1 cellular context compared by ENCODE assay signal in the genomic region with DNA sequence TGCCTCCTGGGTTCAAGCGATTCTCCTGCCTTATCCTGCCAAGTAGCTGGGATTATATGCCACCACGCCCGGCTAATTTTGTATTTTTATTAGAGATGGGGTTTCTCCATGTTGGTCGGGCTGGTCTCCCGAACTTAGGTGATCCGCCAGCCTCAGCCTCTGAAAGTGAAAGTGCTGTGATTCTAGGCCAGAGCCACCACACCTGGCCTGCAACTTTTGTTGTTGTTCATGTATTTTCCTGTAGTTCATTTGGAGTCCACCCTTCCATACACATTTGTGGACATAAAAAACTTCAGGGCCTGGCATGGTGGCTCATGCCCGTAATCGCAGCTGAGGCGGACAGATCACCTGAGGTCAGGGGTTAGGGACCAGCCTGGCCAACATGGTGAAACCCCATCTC.
TF ChIP-seq lines count a peak whose summit lies in the region.

No MANE protein-coding gene starts in this region.

TF ChIP-seq in H1, 55 proteins besides CTCF, POLR2A, EP300 and RAD21:
- TF ChIP-seq, protein P1, sequence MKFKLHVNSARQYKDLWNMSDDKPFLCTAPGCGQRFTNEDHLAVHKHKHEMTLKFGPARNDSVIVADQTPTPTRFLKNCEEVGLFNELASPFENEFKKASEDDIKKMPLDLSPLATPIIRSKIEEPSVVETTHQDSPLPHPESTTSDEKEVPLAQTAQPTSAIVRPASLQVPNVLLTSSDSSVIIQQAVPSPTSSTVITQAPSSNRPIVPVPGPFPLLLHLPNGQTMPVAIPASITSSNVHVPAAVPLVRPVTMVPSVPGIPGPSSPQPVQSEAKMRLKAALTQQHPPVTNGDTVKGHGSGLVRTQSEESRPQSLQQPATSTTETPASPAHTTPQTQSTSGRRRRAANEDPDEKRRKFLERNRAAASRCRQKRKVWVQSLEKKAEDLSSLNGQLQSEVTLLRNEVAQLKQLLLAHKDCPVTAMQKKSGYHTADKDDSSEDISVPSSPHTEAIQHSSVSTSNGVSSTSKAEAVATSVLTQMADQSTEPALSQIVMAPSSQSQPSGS (IDR thresholded peaks at IDR 0.05; ENCODE audit: low read length) = no peak
- TF ChIP-seq SIX5 (IDR thresholded peaks at IDR 0.05; ENCODE audit: low read depth, low read length) (no peak), CBX8 (IDR thresholded peaks at IDR 0.05; ENCODE audit: borderline replicate concordance, low read depth, low read length) (no peak), RNF2 (IDR thresholded peaks at IDR 0.05; ENCODE audit: borderline replicate concordance, low read depth, low read length, missing control alignments, poor library complexity, severe bottlenecking) (no peak), KDM4A (IDR thresholded peaks at IDR 0.05; ENCODE audit: low read depth, low read length, severe bottlenecking) (no peak), HDAC2 (IDR thresholded peaks at IDR 0.05; ENCODE audit: borderline replicate concordance in 1 of 2, low read depth in 2 of 2, low read length in 2 of 2) (no peak), KDM1A (IDR thresholded peaks at IDR 0.05; ENCODE audit: borderline replicate concordance, low read length) (no peak), ZNF274 (IDR thresholded peaks at IDR 0.05; ENCODE audit: borderline replicate concordance, extremely low read depth, low read length) (no peak), ASH2L (IDR thresholded peaks at IDR 0.05; ENCODE audit: low read length) (no peak), NRF1 (IDR thresholded peaks at IDR 0.05; ENCODE audit: low read depth, low read length) (no peak), TAF1 (IDR thresholded peaks at IDR 0.05; ENCODE audit: low read depth, low read length) (no peak), RFX5 (IDR thresholded peaks at IDR 0.05; ENCODE audit: borderline replicate concordance, low read depth, low read length) (no peak), CHD2 (IDR thresholded peaks at IDR 0.05; ENCODE audit: low read length) (no peak), POU5F1 (IDR thresholded peaks at IDR 0.05; ENCODE audit: low read depth, low read length) (no peak), HDAC6 (IDR thresholded peaks at IDR 0.05; ENCODE audit: low read depth, low read length) (no peak), PHF8 (conservative IDR thresholded peaks at IDR 0.05; ENCODE audit: low read depth, low read length) (no peak)
- TF ChIP-seq, protein P2, sequence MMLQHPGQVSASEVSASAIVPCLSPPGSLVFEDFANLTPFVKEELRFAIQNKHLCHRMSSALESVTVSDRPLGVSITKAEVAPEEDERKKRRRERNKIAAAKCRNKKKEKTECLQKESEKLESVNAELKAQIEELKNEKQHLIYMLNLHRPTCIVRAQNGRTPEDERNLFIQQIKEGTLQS (IDR thresholded peaks at IDR 0.05; ENCODE audit: insufficient read depth, low read depth, low read length) = no peak
- TF ChIP-seq, protein P3, sequence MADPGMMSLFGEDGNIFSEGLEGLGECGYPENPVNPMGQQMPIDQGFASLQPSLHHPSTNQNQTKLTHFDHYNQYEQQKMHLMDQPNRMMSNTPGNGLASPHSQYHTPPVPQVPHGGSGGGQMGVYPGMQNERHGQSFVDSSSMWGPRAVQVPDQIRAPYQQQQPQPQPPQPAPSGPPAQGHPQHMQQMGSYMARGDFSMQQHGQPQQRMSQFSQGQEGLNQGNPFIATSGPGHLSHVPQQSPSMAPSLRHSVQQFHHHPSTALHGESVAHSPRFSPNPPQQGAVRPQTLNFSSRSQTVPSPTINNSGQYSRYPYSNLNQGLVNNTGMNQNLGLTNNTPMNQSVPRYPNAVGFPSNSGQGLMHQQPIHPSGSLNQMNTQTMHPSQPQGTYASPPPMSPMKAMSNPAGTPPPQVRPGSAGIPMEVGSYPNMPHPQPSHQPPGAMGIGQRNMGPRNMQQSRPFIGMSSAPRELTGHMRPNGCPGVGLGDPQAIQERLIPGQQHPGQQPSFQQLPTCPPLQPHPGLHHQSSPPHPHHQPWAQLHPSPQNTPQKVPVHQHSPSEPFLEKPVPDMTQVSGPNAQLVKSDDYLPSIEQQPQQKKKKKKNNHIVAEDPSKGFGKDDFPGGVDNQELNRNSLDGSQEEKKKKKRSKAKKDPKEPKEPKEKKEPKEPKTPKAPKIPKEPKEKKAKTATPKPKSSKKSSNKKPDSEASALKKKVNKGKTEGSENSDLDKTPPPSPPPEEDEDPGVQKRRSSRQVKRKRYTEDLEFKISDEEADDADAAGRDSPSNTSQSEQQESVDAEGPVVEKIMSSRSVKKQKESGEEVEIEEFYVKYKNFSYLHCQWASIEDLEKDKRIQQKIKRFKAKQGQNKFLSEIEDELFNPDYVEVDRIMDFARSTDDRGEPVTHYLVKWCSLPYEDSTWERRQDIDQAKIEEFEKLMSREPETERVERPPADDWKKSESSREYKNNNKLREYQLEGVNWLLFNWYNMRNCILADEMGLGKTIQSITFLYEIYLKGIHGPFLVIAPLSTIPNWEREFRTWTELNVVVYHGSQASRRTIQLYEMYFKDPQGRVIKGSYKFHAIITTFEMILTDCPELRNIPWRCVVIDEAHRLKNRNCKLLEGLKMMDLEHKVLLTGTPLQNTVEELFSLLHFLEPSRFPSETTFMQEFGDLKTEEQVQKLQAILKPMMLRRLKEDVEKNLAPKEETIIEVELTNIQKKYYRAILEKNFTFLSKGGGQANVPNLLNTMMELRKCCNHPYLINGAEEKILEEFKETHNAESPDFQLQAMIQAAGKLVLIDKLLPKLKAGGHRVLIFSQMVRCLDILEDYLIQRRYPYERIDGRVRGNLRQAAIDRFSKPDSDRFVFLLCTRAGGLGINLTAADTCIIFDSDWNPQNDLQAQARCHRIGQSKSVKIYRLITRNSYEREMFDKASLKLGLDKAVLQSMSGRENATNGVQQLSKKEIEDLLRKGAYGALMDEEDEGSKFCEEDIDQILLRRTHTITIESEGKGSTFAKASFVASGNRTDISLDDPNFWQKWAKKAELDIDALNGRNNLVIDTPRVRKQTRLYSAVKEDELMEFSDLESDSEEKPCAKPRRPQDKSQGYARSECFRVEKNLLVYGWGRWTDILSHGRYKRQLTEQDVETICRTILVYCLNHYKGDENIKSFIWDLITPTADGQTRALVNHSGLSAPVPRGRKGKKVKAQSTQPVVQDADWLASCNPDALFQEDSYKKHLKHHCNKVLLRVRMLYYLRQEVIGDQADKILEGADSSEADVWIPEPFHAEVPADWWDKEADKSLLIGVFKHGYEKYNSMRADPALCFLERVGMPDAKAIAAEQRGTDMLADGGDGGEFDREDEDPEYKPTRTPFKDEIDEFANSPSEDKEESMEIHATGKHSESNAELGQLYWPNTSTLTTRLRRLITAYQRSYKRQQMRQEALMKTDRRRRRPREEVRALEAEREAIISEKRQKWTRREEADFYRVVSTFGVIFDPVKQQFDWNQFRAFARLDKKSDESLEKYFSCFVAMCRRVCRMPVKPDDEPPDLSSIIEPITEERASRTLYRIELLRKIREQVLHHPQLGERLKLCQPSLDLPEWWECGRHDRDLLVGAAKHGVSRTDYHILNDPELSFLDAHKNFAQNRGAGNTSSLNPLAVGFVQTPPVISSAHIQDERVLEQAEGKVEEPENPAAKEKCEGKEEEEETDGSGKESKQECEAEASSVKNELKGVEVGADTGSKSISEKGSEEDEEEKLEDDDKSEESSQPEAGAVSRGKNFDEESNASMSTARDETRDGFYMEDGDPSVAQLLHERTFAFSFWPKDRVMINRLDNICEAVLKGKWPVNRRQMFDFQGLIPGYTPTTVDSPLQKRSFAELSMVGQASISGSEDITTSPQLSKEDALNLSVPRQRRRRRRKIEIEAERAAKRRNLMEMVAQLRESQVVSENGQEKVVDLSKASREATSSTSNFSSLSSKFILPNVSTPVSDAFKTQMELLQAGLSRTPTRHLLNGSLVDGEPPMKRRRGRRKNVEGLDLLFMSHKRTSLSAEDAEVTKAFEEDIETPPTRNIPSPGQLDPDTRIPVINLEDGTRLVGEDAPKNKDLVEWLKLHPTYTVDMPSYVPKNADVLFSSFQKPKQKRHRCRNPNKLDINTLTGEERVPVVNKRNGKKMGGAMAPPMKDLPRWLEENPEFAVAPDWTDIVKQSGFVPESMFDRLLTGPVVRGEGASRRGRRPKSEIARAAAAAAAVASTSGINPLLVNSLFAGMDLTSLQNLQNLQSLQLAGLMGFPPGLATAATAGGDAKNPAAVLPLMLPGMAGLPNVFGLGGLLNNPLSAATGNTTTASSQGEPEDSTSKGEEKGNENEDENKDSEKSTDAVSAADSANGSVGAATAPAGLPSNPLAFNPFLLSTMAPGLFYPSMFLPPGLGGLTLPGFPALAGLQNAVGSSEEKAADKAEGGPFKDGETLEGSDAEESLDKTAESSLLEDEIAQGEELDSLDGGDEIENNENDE (IDR thresholded peaks at IDR 0.05; ENCODE audit: insufficient replicate concordance, low read length) = no peak
- TF ChIP-seq, protein P4, sequence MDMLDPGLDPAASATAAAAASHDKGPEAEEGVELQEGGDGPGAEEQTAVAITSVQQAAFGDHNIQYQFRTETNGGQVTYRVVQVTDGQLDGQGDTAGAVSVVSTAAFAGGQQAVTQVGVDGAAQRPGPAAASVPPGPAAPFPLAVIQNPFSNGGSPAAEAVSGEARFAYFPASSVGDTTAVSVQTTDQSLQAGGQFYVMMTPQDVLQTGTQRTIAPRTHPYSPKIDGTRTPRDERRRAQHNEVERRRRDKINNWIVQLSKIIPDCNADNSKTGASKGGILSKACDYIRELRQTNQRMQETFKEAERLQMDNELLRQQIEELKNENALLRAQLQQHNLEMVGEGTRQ (IDR thresholded peaks at IDR 0.05; ENCODE audit: low read length) = no peak
